ENCODE assay signal across 10 cellular contexts in genomic region chr3:16286161-16286560, GRCh38. TPM values are rescaled to one million over a fixed set of nuclear protein-coding genes. Genes with fewer than 3 reads are reported as not detected.
DNase-seq lines count a peak whose midpoint lies in the region; ATAC-seq, FAIRE-seq and TF ChIP-seq lines count a peak whose summit lies in the region.
"Had no signal": no experiment of that assay in that cellular context is flagged by ENCODE, and none has a peak within 500 bp of the region (broad histone marks: within the 10 kb centered on the region; RNA-seq: fewer than 3 reads in every experiment).

No MANE protein-coding gene starts in this region.

- no peak for FAIRE-seq in urothelium cell line (lab: Jason Lieb, UNC)

- H3K4me1 ChIP-seq in heart left ventricle (peaks cover 3 to 64% (median 55%) of the 10 kb centered on the region in 12 donors), upper lobe of left lung (peaks cover 0 to 8% (median 4%) of the 10 kb centered on the region in 4 donors)

- ATAC-seq in heart left ventricle (no peak), Right ventricle myocardium inferior (no peak), upper lobe of left lung (ENCODE audit: low FRiP score in 2 of 2) (peak in 1 of 2 donors; percentile 23)
- ATAC-seq in effector memory CD8-positive, alpha-beta T cell (replicated peaks), result peak; percentile 92
- ATAC-seq: gastroesophageal sphincter had no signal

- H3K27me3 Mint-ChIP-seq in effector memory CD8-positive, alpha-beta T cell, result no peaks in the 10 kb centered on the region

- H3K36me3 ChIP-seq in heart left ventricle, result peaks cover 0 to 42% (median 20%) of the 10 kb centered on the region in 9 donors
- peaks cover 0 to 10% (median 0%) of the 10 kb centered on the region in 4 donors for H3K36me3 ChIP-seq in upper lobe of left lung

- peak overlapping the region; percentile 90 to 93 for H3K27ac Mint-ChIP-seq in effector memory CD8-positive, alpha-beta T cell

- H3K4me3 Mint-ChIP-seq in effector memory CD8-positive, alpha-beta T cell, result peak overlapping the region; percentile 89 to 90

- H3K9me3 ChIP-seq in heart left ventricle, result no peaks in the 10 kb centered on the region
- no peaks in the 10 kb centered on the region for H3K9me3 ChIP-seq in upper lobe of left lung
- H3K9me3 ChIP-seq: gastroesophageal sphincter had no signal

- TF ChIP-seq CTCF in heart left ventricle (IDR thresholded peaks at IDR 0.05), result no peak
- TF ChIP-seq CTCF in upper lobe of left lung (IDR thresholded peaks at IDR 0.05), result no peak

- peak overlapping the region; percentile 36 to 88 (median 68) for H3K27ac ChIP-seq in heart left ventricle
- H3K27ac ChIP-seq in upper lobe of left lung, result peak overlapping the region in 3 of 4 donors; percentile 26 to 66 (median 56)

- peaks cover 30% of the 10 kb centered on the region for H3K36me3 Mint-ChIP-seq in effector memory CD8-positive, alpha-beta T cell (ENCODE audit: insufficient read depth)

- H3K4me1 Mint-ChIP-seq in effector memory CD8-positive, alpha-beta T cell (ENCODE audit: low read depth in 2 of 2), result peaks cover 47 to 66% of the 10 kb centered on the region in 2 donors

- DNase-seq in heart left ventricle (no peak), Right ventricle myocardium inferior (ENCODE audit: missing footprints) (no peak), T-helper 22 cell (ENCODE audit: low read depth) (peak; percentile 63), upper lobe of left lung (peak in 1 of 2 donors; percentile 26), urothelium cell line (ENCODE audit: low spot score) (no peak), inferior parietal cortex (ENCODE audit: extremely low spot score) (no peak), foreskin melanocyte (no peak)
- DNase-seq in effector memory CD8-positive, alpha-beta T cell, result peak; percentile 63 to 68 (median 65)
- DNase-seq: NCI-H446 treated with DMSO at 0.1 percent for 48 hours had no signal

- H3K9me3 Mint-ChIP-seq in effector memory CD8-positive, alpha-beta T cell, result no peaks in the 10 kb centered on the region

- H3K27me3 ChIP-seq in heart left ventricle (no peaks in the 10 kb centered on the region), upper lobe of left lung (no peaks in the 10 kb centered on the region)
- H3K27me3 ChIP-seq: gastroesophageal sphincter had no signal

- TF ChIP-seq EP300 in upper lobe of left lung (IDR thresholded peaks at IDR 0.05), result no peak

- TF ChIP-seq POLR2A in heart left ventricle (IDR thresholded peaks at IDR 0.05), result no peak
- TF ChIP-seq POLR2A in upper lobe of left lung (IDR thresholded peaks at IDR 0.05), result peak in 1 of 4 donors; percentile 60

- 79 to 92% (median 84%) methylated on average over 3 of the region's 3 CpGs for WGBS in heart left ventricle, 4 donors
- 81 to 91% methylated on average over 3 of the region's 3 CpGs for WGBS in upper lobe of left lung, 2 donors

- H3K4me3 ChIP-seq in heart left ventricle (peak overlapping the region in 1 of 12 donors; percentile 50), upper lobe of left lung (peak overlapping the region in 3 of 4 donors; percentile 20 to 30 (median 26))

- intact Hi-C loops in heart left ventricle (cut with DNase I), result loop anchor here in 4 of 10 donors (5.0 to 10.0 kb wide), 4 partner anchors 86 to 266 kb away; partner anchors contain the start of gene RFTN1 (in 1 of the 4)
- intact Hi-C loops in Right ventricle myocardium inferior (cut with DNase I), result no loop called here

RNA-seq across cellular contexts. Expression of gene OXNAD1, which starts 21.1 kb away (rescaled TPM):
- 10 to 100 TPM; 12.8 to 23.6 (median 18.1) TPM for total RNA-seq in heart left ventricle
- polyA plus RNA-seq in heart left ventricle, result 10 to 100 TPM in 1 of 2 donors, 1 to 10 TPM in 1; 7.3 to 26.9 TPM
- total RNA-seq in Right ventricle myocardium inferior, result 17.2 TPM
- total RNA-seq in upper lobe of left lung, result 10 to 100 TPM in 5 of 6 donors, 1 to 10 TPM in 1; 7.2 to 20.9 (median 11.0) TPM

RNA-seq across cellular contexts. Expression of gene DPH3, which starts 21.4 kb away (rescaled TPM):
- total RNA-seq in heart left ventricle, result 10 to 100 TPM; 13.7 to 35.6 (median 20.9) TPM
- polyA plus RNA-seq in heart left ventricle, result 10 to 100 TPM in 1 of 2 donors, 1 to 10 TPM in 1; 10.0 to 38.3 TPM
- 20.5 TPM for total RNA-seq in Right ventricle myocardium inferior
- 10 to 100 TPM in 4 of 6 donors, 1 to 10 TPM in 2; 7.3 to 33.1 (median 21.3) TPM for total RNA-seq in upper lobe of left lung

Comparison
In these comparisons a context has a peak if more than half of its experiments do, and no peak if none do; other contexts are left out.
1. DNase-seq: peak in T-helper 22 cell (single experiment) and effector memory CD8-positive, alpha-beta T cell (3 of 3); none in heart left ventricle (0 of 5), Right ventricle myocardium inferior (single experiment), urothelium cell line (single experiment), inferior parietal cortex (single experiment) and foreskin melanocyte (single experiment).